Comparison of ENCODE assay signal across 1 cellular context in genomic region chr20:38190936-38191371, GRCh38.
TF ChIP-seq lines count a peak whose summit lies in the region.

No MANE protein-coding gene starts in this region.

TF ChIP-seq in SK-N-SH, 30 proteins besides CTCF, POLR2A, EP300 and RAD21 (continued from another document):
- no peak for TF ChIP-seq IRF3 (IDR thresholded peaks at IDR 0.05; ENCODE audit: low read depth, low read length)
- TF ChIP-seq YY1 (IDR thresholded peaks at IDR 0.05; ENCODE audit: low read depth), result no peak
- TF ChIP-seq, protein P1, sequence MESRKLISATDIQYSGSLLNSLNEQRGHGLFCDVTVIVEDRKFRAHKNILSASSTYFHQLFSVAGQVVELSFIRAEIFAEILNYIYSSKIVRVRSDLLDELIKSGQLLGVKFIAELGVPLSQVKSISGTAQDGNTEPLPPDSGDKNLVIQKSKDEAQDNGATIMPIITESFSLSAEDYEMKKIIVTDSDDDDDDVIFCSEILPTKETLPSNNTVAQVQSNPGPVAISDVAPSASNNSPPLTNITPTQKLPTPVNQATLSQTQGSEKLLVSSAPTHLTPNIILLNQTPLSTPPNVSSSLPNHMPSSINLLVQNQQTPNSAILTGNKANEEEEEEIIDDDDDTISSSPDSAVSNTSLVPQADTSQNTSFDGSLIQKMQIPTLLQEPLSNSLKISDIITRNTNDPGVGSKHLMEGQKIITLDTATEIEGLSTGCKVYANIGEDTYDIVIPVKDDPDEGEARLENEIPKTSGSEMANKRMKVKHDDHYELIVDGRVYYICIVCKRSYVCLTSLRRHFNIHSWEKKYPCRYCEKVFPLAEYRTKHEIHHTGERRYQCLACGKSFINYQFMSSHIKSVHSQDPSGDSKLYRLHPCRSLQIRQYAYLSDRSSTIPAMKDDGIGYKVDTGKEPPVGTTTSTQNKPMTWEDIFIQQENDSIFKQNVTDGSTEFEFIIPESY (IDR thresholded peaks at IDR 0.05; ENCODE audit: borderline replicate concordance, low read depth), result no peak
- TF ChIP-seq RXRA (IDR thresholded peaks at IDR 0.05; ENCODE audit: borderline replicate concordance, low read depth), result no peak
- TF ChIP-seq SIN3A (IDR thresholded peaks at IDR 0.05; ENCODE audit: borderline replicate concordance, low read depth, low read length), result no peak
- TF ChIP-seq GATA2 (CRISPR knock-in tag; IDR thresholded peaks at IDR 0.05), result no peak
- TF ChIP-seq, protein P2, sequence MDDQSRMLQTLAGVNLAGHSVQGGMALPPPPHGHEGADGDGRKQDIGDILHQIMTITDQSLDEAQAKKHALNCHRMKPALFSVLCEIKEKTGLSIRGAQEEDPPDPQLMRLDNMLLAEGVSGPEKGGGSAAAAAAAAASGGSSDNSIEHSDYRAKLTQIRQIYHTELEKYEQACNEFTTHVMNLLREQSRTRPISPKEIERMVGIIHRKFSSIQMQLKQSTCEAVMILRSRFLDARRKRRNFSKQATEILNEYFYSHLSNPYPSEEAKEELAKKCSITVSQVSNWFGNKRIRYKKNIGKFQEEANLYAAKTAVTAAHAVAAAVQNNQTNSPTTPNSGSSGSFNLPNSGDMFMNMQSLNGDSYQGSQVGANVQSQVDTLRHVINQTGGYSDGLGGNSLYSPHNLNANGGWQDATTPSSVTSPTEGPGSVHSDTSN (IDR thresholded peaks at IDR 0.05), result no peak
- no peak for TF ChIP-seq JUND (IDR thresholded peaks at IDR 0.05)
- no peak for TF ChIP-seq RFX5 (IDR thresholded peaks at IDR 0.05; ENCODE audit: low read length)
- no peak for TF ChIP-seq TEAD4 (IDR thresholded peaks at IDR 0.05; ENCODE audit: borderline replicate concordance, insufficient read depth)
- peak; percentile 51 for TF ChIP-seq CHD2 (IDR thresholded peaks at IDR 0.05; ENCODE audit: low read length, partially characterized antibody)
- TF ChIP-seq RCOR1 (IDR thresholded peaks at IDR 0.05; ENCODE audit: low read length), result peak; percentile 70
- TF ChIP-seq GABPA (IDR thresholded peaks at IDR 0.05; ENCODE audit: low read depth), result no peak
- TF ChIP-seq USF2 (IDR thresholded peaks at IDR 0.05; ENCODE audit: borderline replicate concordance, low read depth, low read length), result no peak
- TF ChIP-seq MXI1 (IDR thresholded peaks at IDR 0.05; ENCODE audit: low read depth, low read length), result 0 out of 2 replicates have a peak, but pooled peaks have one; percentile 21
- TF ChIP-seq TCF12 (IDR thresholded peaks at IDR 0.05), result no peak
- no peak for TF ChIP-seq FOXM1 (IDR thresholded peaks at IDR 0.05; ENCODE audit: low read depth)
